In genomic region chr3:48629894-48630293, GRCh38 we compare ENCODE assay signal across 1 cellular context.
A peak's percentile ranks its signal among the peaks of the same experiment; 100 is the strongest.
TF ChIP-seq lines count a peak whose summit lies in the region.

No MANE protein-coding gene starts in this region.

TF ChIP-seq in HepG2, 621 proteins besides CTCF, POLR2A, EP300 and RAD21:
- TF ChIP-seq RBFOX2 (IDR thresholded peaks at IDR 0.05; ENCODE audit: low read depth, low read length), result 0 out of 2 replicates have a peak, but pooled peaks have one; percentile 23
- TF ChIP-seq IKZF4 (CRISPR knock-in tag; IDR thresholded peaks at IDR 0.05; ENCODE audit: borderline replicate concordance, low read depth, not compliant biosample characterization), result no peak
